In genomic region chr10:12819656-12820055, GRCh38 we compare ENCODE assay signal across 23 cellular contexts.
"Had no signal": no experiment of that assay in that cellular context is flagged by ENCODE, and none has a peak within 500 bp of the region (broad histone marks: within the 10 kb centered on the region; RNA-seq: fewer than 3 reads in every experiment).

No MANE protein-coding gene starts in this region.

- H3K27me3 ChIP-seq: adrenal gland, ascending aorta, brain microvascular endothelial cell, gastroesophageal sphincter, heart left ventricle, ovary, right atrium auricular region, tibial artery had no signal

- H3K27me3 Mint-ChIP-seq: activated CD4-positive, alpha-beta T cell treated with anti-CD3 and anti-CD28 coated beads, Interleukin-2, amount 10 ng/mL, durations not matched to agents 7 days and 5 days; activated CD8-positive, alpha-beta memory T cell treated with anti-CD3 and anti-CD28 coated beads, Interleukin-2, amount 10 ng/mL, durations not matched to agents 7 days and 5 days; activated CD8-positive, alpha-beta T cell treated with anti-CD3 and anti-CD28 coated beads for 36 hours; stimulated activated naive CD8-positive, alpha-beta T cell treated with anti-CD3 and anti-CD28 coated beads, Interleukin-15, Interleukin-2, amounts not matched to agents 100 ng/mL and 50 ng/mL, for 24 hours had no signal

- H3K27ac ChIP-seq: adrenal gland, ascending aorta, brain microvascular endothelial cell, coronary artery, gastroesophageal sphincter, heart left ventricle, ovary, psoas muscle, right atrium auricular region, tibial artery, VCaP had no signal

- H3K4me3 ChIP-seq: adrenal gland, ascending aorta, coronary artery, gastroesophageal sphincter, heart left ventricle, ovary, psoas muscle, right atrium auricular region, tibial artery had no signal

- H3K9me3 Mint-ChIP-seq: activated CD4-positive, alpha-beta T cell treated with anti-CD3 and anti-CD28 coated beads, Interleukin-2, amount 10 ng/mL, durations not matched to agents 7 days and 5 days; activated CD8-positive, alpha-beta T cell treated with anti-CD3 and anti-CD28 coated beads for 36 hours; stimulated activated naive CD8-positive, alpha-beta T cell treated with anti-CD3 and anti-CD28 coated beads, Interleukin-15, Interleukin-2, amounts not matched to agents 100 ng/mL and 50 ng/mL, for 24 hours had no signal

- ATAC-seq: activated CD8-positive, alpha-beta memory T cell treated with anti-CD3 and anti-CD28 coated beads, Interleukin-2, amount 10 ng/mL, durations not matched to agents 7 days and 5 days; activated CD8-positive, alpha-beta T cell treated with anti-CD3 and anti-CD28 coated beads for 36 hours; gastroesophageal sphincter; heart left ventricle; left ventricle myocardium superior; psoas muscle had no signal

- H3K4me1 Mint-ChIP-seq: activated CD4-positive, alpha-beta T cell treated with anti-CD3 and anti-CD28 coated beads, Interleukin-2, amount 10 ng/mL, durations not matched to agents 7 days and 5 days had no signal

- FAIRE-seq: islet of Langerhans had no signal

- H3K4me3 Mint-ChIP-seq: activated CD4-positive, alpha-beta T cell treated with anti-CD3 and anti-CD28 coated beads, Interleukin-2, amount 10 ng/mL, durations not matched to agents 7 days and 5 days; activated CD8-positive, alpha-beta memory T cell treated with anti-CD3 and anti-CD28 coated beads, Interleukin-2, amount 10 ng/mL, durations not matched to agents 7 days and 5 days; activated CD8-positive, alpha-beta T cell treated with anti-CD3 and anti-CD28 coated beads for 36 hours; endodermal cell; stimulated activated naive CD8-positive, alpha-beta T cell treated with anti-CD3 and anti-CD28 coated beads, Interleukin-15, Interleukin-2, amounts not matched to agents 100 ng/mL and 50 ng/mL, for 24 hours had no signal

- H3K9me3 ChIP-seq: adrenal gland, ovary, psoas muscle, right atrium auricular region, tibial artery had no signal

- H3K4me1 ChIP-seq: adrenal gland, psoas muscle had no signal

- H3K27ac Mint-ChIP-seq: activated CD4-positive, alpha-beta T cell treated with anti-CD3 and anti-CD28 coated beads, Interleukin-2, amount 10 ng/mL, durations not matched to agents 7 days and 5 days; activated CD8-positive, alpha-beta memory T cell treated with anti-CD3 and anti-CD28 coated beads, Interleukin-2, amount 10 ng/mL, durations not matched to agents 7 days and 5 days; activated CD8-positive, alpha-beta T cell treated with anti-CD3 and anti-CD28 coated beads for 36 hours; stimulated activated naive CD8-positive, alpha-beta T cell treated with anti-CD3 and anti-CD28 coated beads, Interleukin-15, Interleukin-2, amounts not matched to agents 100 ng/mL and 50 ng/mL, for 24 hours had no signal

- DNase-seq: activated CD4-positive, alpha-beta T cell treated with anti-CD3 and anti-CD28 coated beads, Interleukin-2, amount 10 ng/mL, durations not matched to agents 7 days and 5 days; activated CD4-positive, CD25-positive, alpha-beta regulatory T cell treated with anti-CD3 and anti-CD28 coated beads, Interleukin-2, amount 50 U/mL, for 72 hours; activated CD8-positive, alpha-beta memory T cell treated with anti-CD3 and anti-CD28 coated beads, Interleukin-2, amount 10 ng/mL, durations not matched to agents 7 days and 5 days; activated CD8-positive, alpha-beta T cell treated with anti-CD3 and anti-CD28 coated beads for 36 hours; activated effector memory CD4-positive, alpha-beta T cell treated with anti-CD3 and anti-CD28 coated beads, Interleukin-2, amount 50 U/mL, for 16 hours; activated naive CD4-positive, alpha-beta T cell treated with anti-CD3 and anti-CD28 coated beads, Interleukin-2, amount 50 U/mL, for 16 hours; activated T-cell treated with anti-CD3 and anti-CD28 coated beads for 4 hours; adrenal gland; brain microvascular endothelial cell; heart left ventricle; left ventricle myocardium superior; ovary; stimulated activated CD4-positive, alpha-beta T cell treated with anti-CD3 and anti-CD28 coated beads, Interleukin-1b, Interleukin-23, amount 100 ng/mL, for 48 hours; tibial artery had no signal

- H3K36me3 ChIP-seq: adrenal gland, brain microvascular endothelial cell, ovary had no signal
